ENCODE assay signal across 17 cellular contexts in the genomic region with DNA sequence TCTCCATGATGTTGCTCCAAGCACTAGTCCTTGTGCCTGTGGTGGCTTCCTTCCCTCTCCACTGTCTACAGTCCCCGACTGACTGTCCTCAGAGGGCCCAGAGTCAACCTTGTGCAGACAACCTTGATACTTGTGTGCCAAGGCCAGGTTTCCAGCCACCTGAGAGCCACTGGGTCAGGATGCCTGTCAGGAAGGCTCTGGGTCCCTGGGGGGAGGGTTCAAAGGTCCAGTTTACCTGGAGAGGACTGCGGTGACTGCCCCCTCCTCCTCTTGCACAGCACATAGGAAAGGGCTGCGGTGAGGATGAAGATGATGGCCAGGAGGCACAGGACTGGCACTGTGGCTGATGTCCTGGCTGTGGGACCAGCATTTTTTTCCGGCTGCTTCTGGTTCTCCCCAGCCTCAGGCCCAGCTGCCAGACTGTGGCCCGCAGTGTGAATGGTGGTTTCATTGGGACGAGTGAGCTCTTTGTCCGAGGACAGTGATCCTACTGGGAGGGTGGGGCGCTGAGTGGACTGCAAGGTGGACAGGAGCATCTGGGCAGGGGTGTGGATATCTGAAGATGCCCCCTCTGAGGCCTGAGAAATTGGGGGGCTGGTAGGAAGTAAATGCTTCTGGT. TPM values are rescaled to one million over a fixed set of nuclear protein-coding genes. Genes with fewer than 3 reads are reported as not detected.
A peak's percentile ranks its signal among the peaks of the same experiment; 100 is the strongest.
DNase-seq lines count a peak whose midpoint lies in the region; ATAC-seq and TF ChIP-seq lines count a peak whose summit lies in the region.
"Had no signal": no experiment of that assay in that cellular context is flagged by ENCODE, and none has a peak within 500 bp of the region (broad histone marks: within the 10 kb centered on the region; RNA-seq: fewer than 3 reads in every experiment).

No MANE protein-coding gene starts in this region.

- H3K4me3 Mint-ChIP-seq in natural killer cell treated with Interleukin-12 subunit alpha and Interleukin-12 subunit beta and Interleukin-15 and Interleukin-18, amount 100 ng/mL, for 72 hours = no peak overlapping the region
- H3K4me3 Mint-ChIP-seq in natural killer cell = no peak overlapping the region
- no peak overlapping the region for H3K4me3 Mint-ChIP-seq in stimulated activated effector memory CD8-positive, alpha-beta T cell treated with anti-CD3 and anti-CD28 coated beads, Interleukin-12 subunit alpha, Interleukin-12 subunit beta, amount 100 ng/mL, for 72 hours
- H3K4me3 Mint-ChIP-seq in T-helper 2 cell treated with Interferon-gamma antibody and Interleukin-4, amounts not matched to agents 5 μg/mL and 100 μg/mL, for 36 hours = no peak overlapping the region
- H3K4me3 Mint-ChIP-seq in neural progenitor cell = no peak overlapping the region
- H3K4me3 Mint-ChIP-seq: GM23338 had no signal

- DNase-seq in natural killer cell treated with Interleukin-12 subunit alpha and Interleukin-12 subunit beta and Interleukin-15 and Interleukin-18, amount 100 ng/mL, for 72 hours (ENCODE audit: low spot score) = no peak
- DNase-seq in natural killer cell = no peak
- DNase-seq in lower lobe of right lung = peak; percentile 30
- no peak for DNase-seq in stimulated activated effector memory CD8-positive, alpha-beta T cell treated with anti-CD3 and anti-CD28 coated beads, Interleukin-12 subunit alpha, Interleukin-12 subunit beta, amount 100 ng/mL, for 72 hours (ENCODE audit: low spot score in 2 of 2)
- no peak for DNase-seq in T-helper 2 cell treated with Interferon-gamma antibody and Interleukin-4, amounts not matched to agents 5 μg/mL and 100 μg/mL, for 36 hours (ENCODE audit: low spot score)
- no peak for DNase-seq in NOMO-1 treated with dmso at 0.1 percent for 144 hours (lab: John Stamatoyannopoulos, UW; ENCODE audit: unreplicated experiment)
- no peak for DNase-seq in neural progenitor cell (ENCODE audit: low spot score)
- DNase-seq in osteoblast (ENCODE audit: insufficient read length, low spot score, missing footprints) = no peak
- DNase-seq: KG1, NCI-H1436, NCI-H2029 treated with DMSO at 0.1 percent for 48 hours, NCI-H748 treated with DMSO at 0.1 percent for 48 hours, PC-3 had no signal

- TF ChIP-seq CTCF in natural killer cell (IDR thresholded peaks at IDR 0.05) (no peak), lower lobe of right lung (IDR thresholded peaks at IDR 0.05) (no peak), neural progenitor cell (IDR thresholded peaks at IDR 0.05) (no peak), osteoblast (IDR thresholded peaks at IDR 0.05; ENCODE audit: extremely low read depth, low read depth, low read length) (no peak)

- intact Hi-C loops in natural killer cell (cut with micrococcal nuclease) = no loop called here
- intact Hi-C loops in lower lobe of right lung (cut with DNase I) = loop anchor here (10.0 kb wide), 1 partner anchor 50 kb away; the partner anchor contains the start of genes GLTPD2 and VMO1

- peaks cover 8 to 17% of the 10 kb centered on the region in 2 donors for H3K27me3 Mint-ChIP-seq in natural killer cell treated with Interleukin-12 subunit alpha and Interleukin-12 subunit beta and Interleukin-15 and Interleukin-18, amount 100 ng/mL, for 72 hours
- peaks cover 10 to 16% of the 10 kb centered on the region in 2 donors for H3K27me3 Mint-ChIP-seq in natural killer cell (ENCODE audit: low read depth in 2 of 2)
- peaks cover 17% of the 10 kb centered on the region for H3K27me3 Mint-ChIP-seq in T-helper 2 cell treated with Interferon-gamma antibody and Interleukin-4, amounts not matched to agents 5 μg/mL and 100 μg/mL, for 36 hours (ENCODE audit: low read depth)
- peaks cover 37% of the 10 kb centered on the region for H3K27me3 Mint-ChIP-seq in neural progenitor cell (ENCODE audit: insufficient read depth, low read depth)

- peaks cover 47 to 51% of the 10 kb centered on the region in 2 donors for H3K4me1 Mint-ChIP-seq in natural killer cell treated with Interleukin-12 subunit alpha and Interleukin-12 subunit beta and Interleukin-15 and Interleukin-18, amount 100 ng/mL, for 72 hours (ENCODE audit: low read depth in 2 of 2)
- H3K4me1 Mint-ChIP-seq in natural killer cell = peaks cover 21 to 25% of the 10 kb centered on the region in 2 donors
- H3K4me1 Mint-ChIP-seq in stimulated activated effector memory CD8-positive, alpha-beta T cell treated with anti-CD3 and anti-CD28 coated beads, Interleukin-12 subunit alpha, Interleukin-12 subunit beta, amount 100 ng/mL, for 72 hours = peaks cover 32% of the 10 kb centered on the region
- peaks cover 32% of the 10 kb centered on the region for H3K4me1 Mint-ChIP-seq in T-helper 2 cell treated with Interferon-gamma antibody and Interleukin-4, amounts not matched to agents 5 μg/mL and 100 μg/mL, for 36 hours (ENCODE audit: low read depth)
- peaks cover 14% of the 10 kb centered on the region for H3K4me1 Mint-ChIP-seq in neural progenitor cell

- peak overlapping the region; percentile 62 to 63 for H3K27ac Mint-ChIP-seq in natural killer cell treated with Interleukin-12 subunit alpha and Interleukin-12 subunit beta and Interleukin-15 and Interleukin-18, amount 100 ng/mL, for 72 hours
- H3K27ac Mint-ChIP-seq in natural killer cell (no peak overlapping the region), neural progenitor cell (no peak overlapping the region)
- H3K27ac Mint-ChIP-seq in stimulated activated effector memory CD8-positive, alpha-beta T cell treated with anti-CD3 and anti-CD28 coated beads, Interleukin-12 subunit alpha, Interleukin-12 subunit beta, amount 100 ng/mL, for 72 hours = peak overlapping the region; percentile 44
- no peak overlapping the region for H3K27ac Mint-ChIP-seq in T-helper 2 cell treated with Interferon-gamma antibody and Interleukin-4, amounts not matched to agents 5 μg/mL and 100 μg/mL, for 36 hours
- H3K27ac Mint-ChIP-seq: GM23338 had no signal

- H3K9ac ChIP-seq in neural progenitor cell = no peak overlapping the region

- H3K27ac ChIP-seq in lower lobe of right lung (no peak overlapping the region), neural progenitor cell (no peak overlapping the region), osteoblast (ENCODE audit: low read depth, low read length) (no peak overlapping the region)
- H3K27ac ChIP-seq: 22Rv1 had no signal

- no peak for ATAC-seq in natural killer cell treated with Interleukin-12 subunit alpha and Interleukin-12 subunit beta and Interleukin-15 and Interleukin-18, amount 100 ng/mL, for 72 hours
- ATAC-seq in natural killer cell (no peak), lower lobe of right lung (no peak)
- no peak for ATAC-seq in stimulated activated effector memory CD8-positive, alpha-beta T cell treated with anti-CD3 and anti-CD28 coated beads, Interleukin-12 subunit alpha, Interleukin-12 subunit beta, amount 100 ng/mL, for 72 hours
- ATAC-seq: GM23338, PC-3 had no signal

- H3K27me3 ChIP-seq in lower lobe of right lung (ENCODE audit: low read depth) = no peaks in the 10 kb centered on the region
- H3K27me3 ChIP-seq in neural progenitor cell = peaks cover 53% of the 10 kb centered on the region
- H3K27me3 ChIP-seq in osteoblast (ENCODE audit: insufficient read depth, low read length) = peaks cover 8% of the 10 kb centered on the region

- no peak overlapping the region for H3K4me2 ChIP-seq in neural progenitor cell
- H3K4me2 ChIP-seq in osteoblast (ENCODE audit: insufficient read depth, low read length) = no peak overlapping the region
- H3K4me2 ChIP-seq: GM23338 had no signal

- no peaks in the 10 kb centered on the region for H3K79me2 ChIP-seq in neural progenitor cell (ENCODE audit: low read depth)
- H3K79me2 ChIP-seq in osteoblast (ENCODE audit: insufficient read depth, low read length) = no peaks in the 10 kb centered on the region

- H2AFZ ChIP-seq in neural progenitor cell (replicated peaks) (no peak overlapping the region), osteoblast (ENCODE audit: low read length) (no peak overlapping the region)
- H2AFZ ChIP-seq: GM23338 had no signal

- peaks cover 15% of the 10 kb centered on the region for H3K36me3 Mint-ChIP-seq in natural killer cell treated with Interleukin-12 subunit alpha and Interleukin-12 subunit beta and Interleukin-15 and Interleukin-18, amount 100 ng/mL, for 72 hours
- H3K36me3 Mint-ChIP-seq in natural killer cell = no peaks in the 10 kb centered on the region
- H3K36me3 Mint-ChIP-seq in stimulated activated effector memory CD8-positive, alpha-beta T cell treated with anti-CD3 and anti-CD28 coated beads, Interleukin-12 subunit alpha, Interleukin-12 subunit beta, amount 100 ng/mL, for 72 hours = peaks cover 8% of the 10 kb centered on the region
- H3K36me3 Mint-ChIP-seq in T-helper 2 cell treated with Interferon-gamma antibody and Interleukin-4, amounts not matched to agents 5 μg/mL and 100 μg/mL, for 36 hours (ENCODE audit: low read depth) = peaks cover 3% of the 10 kb centered on the region
- H3K36me3 Mint-ChIP-seq in neural progenitor cell = no peaks in the 10 kb centered on the region

- H3K4me1 ChIP-seq in lower lobe of right lung = peaks cover 50% of the 10 kb centered on the region
- peaks cover 3% of the 10 kb centered on the region for H3K4me1 ChIP-seq in neural progenitor cell
- H3K4me1 ChIP-seq in osteoblast (ENCODE audit: insufficient read depth, low read length) = peaks cover 25% of the 10 kb centered on the region

- H3K9me3 ChIP-seq in lower lobe of right lung (no peaks in the 10 kb centered on the region), neural progenitor cell (ENCODE audit: low read depth) (no peaks in the 10 kb centered on the region), osteoblast (ENCODE audit: low read depth, low read length) (no peaks in the 10 kb centered on the region)

- peaks cover 6% of the 10 kb centered on the region for H3F3A ChIP-seq in neural progenitor cell (ENCODE audit: low read depth)

- H3K4me3 ChIP-seq in lower lobe of right lung (no peak overlapping the region), neural progenitor cell (no peak overlapping the region), osteoblast (ENCODE audit: insufficient read depth, low read length) (no peak overlapping the region)
- H3K4me3 ChIP-seq: GM23338 had no signal

- peaks cover 27% of the 10 kb centered on the region for H3K36me3 ChIP-seq in lower lobe of right lung
- no peaks in the 10 kb centered on the region for H3K36me3 ChIP-seq in neural progenitor cell
- H3K36me3 ChIP-seq in osteoblast (ENCODE audit: insufficient read depth, low read length) = no peaks in the 10 kb centered on the region

- peaks cover 20% of the 10 kb centered on the region for H4K20me1 ChIP-seq in neural progenitor cell (ENCODE audit: low read depth)
- no peaks in the 10 kb centered on the region for H4K20me1 ChIP-seq in osteoblast (ENCODE audit: insufficient read depth, low read length)

- H3K9me3 Mint-ChIP-seq in natural killer cell treated with Interleukin-12 subunit alpha and Interleukin-12 subunit beta and Interleukin-15 and Interleukin-18, amount 100 ng/mL, for 72 hours = no peaks in the 10 kb centered on the region
- H3K9me3 Mint-ChIP-seq in natural killer cell (no peaks in the 10 kb centered on the region), neural progenitor cell (no peaks in the 10 kb centered on the region)
- H3K9me3 Mint-ChIP-seq in stimulated activated effector memory CD8-positive, alpha-beta T cell treated with anti-CD3 and anti-CD28 coated beads, Interleukin-12 subunit alpha, Interleukin-12 subunit beta, amount 100 ng/mL, for 72 hours = no peaks in the 10 kb centered on the region
- H3K9me3 Mint-ChIP-seq in T-helper 2 cell treated with Interferon-gamma antibody and Interleukin-4, amounts not matched to agents 5 μg/mL and 100 μg/mL, for 36 hours = no peaks in the 10 kb centered on the region
- H3K9me3 Mint-ChIP-seq: CD8-positive, alpha-beta memory T cell; GM23338 had no signal

RNA-seq across cellular contexts. Expression of gene MED11, which starts 3.7 kb away (rescaled TPM):
- 10 to 100 TPM; 27.2 to 34.6 TPM for total RNA-seq in natural killer cell treated with Interleukin-12 subunit alpha and Interleukin-12 subunit beta and Interleukin-15 and Interleukin-18, amount 100 ng/mL, for 72 hours
- 10 to 100 TPM in 2 of 3 donors, 1 to 10 TPM in 1; 9.1 to 15.0 (median 10.5) TPM for total RNA-seq in natural killer cell
- 22.9 TPM for total RNA-seq in lower lobe of right lung
- 27.3 and 31.6 TPM in 2 replicates for total RNA-seq in neural progenitor cell (ENCODE audit: low replicate concordance)
- total RNA-seq in osteoblast = 11.2 and 13.0 TPM in 2 replicates

RNA-seq across cellular contexts. Expression of gene ZMYND15, which starts 4.7 kb away (rescaled TPM):
- 1 to 10 TPM; 1.0 to 2.3 TPM for total RNA-seq in natural killer cell treated with Interleukin-12 subunit alpha and Interleukin-12 subunit beta and Interleukin-15 and Interleukin-18, amount 100 ng/mL, for 72 hours
- total RNA-seq in natural killer cell = 1 to 10 TPM in 1 of 3 donors, under 1 TPM in 2; 0.52 to 3.5 (median 0.93) TPM
- 13.3 TPM for total RNA-seq in lower lobe of right lung
- not detected in 2 replicates for total RNA-seq in neural progenitor cell (ENCODE audit: low replicate concordance)
- total RNA-seq in osteoblast = 0.59 and 1.4 TPM in 2 replicates
- total RNA-seq: SK-MEL-5 had no signal

RNA-seq across cellular contexts. Expression of gene CXCL16, which starts 4.8 kb away (rescaled TPM):
- 10 to 100 TPM; 22.6 to 46.3 TPM for total RNA-seq in natural killer cell treated with Interleukin-12 subunit alpha and Interleukin-12 subunit beta and Interleukin-15 and Interleukin-18, amount 100 ng/mL, for 72 hours
- 10 to 100 TPM in 2 of 3 donors, 1 to 10 TPM in 1; 4.0 to 31.8 (median 16.0) TPM for total RNA-seq in natural killer cell
- total RNA-seq in lower lobe of right lung = 249 TPM
- total RNA-seq in neural progenitor cell (ENCODE audit: low replicate concordance) = 0.21 and 0.43 TPM in 2 replicates
- 5.9 and 11.2 TPM in 2 replicates for total RNA-seq in osteoblast

RNA-seq across cellular contexts. Expression of gene ARRB2, which starts 24.5 kb away (rescaled TPM):
- 100 to 1,000 TPM; 834 to 935 TPM for total RNA-seq in natural killer cell treated with Interleukin-12 subunit alpha and Interleukin-12 subunit beta and Interleukin-15 and Interleukin-18, amount 100 ng/mL, for 72 hours
- total RNA-seq in natural killer cell (100 to 1,000 TPM; 314 to 374 (median 335) TPM), lower lobe of right lung (201 TPM), neural progenitor cell (ENCODE audit: low replicate concordance) (33.3 and 64.9 TPM in 2 replicates), osteoblast (6.2 and 8.7 TPM in 2 replicates)

RNA-seq across cellular contexts. Expression of gene PELP1, which starts 31.0 kb away (rescaled TPM):
- total RNA-seq in natural killer cell treated with Interleukin-12 subunit alpha and Interleukin-12 subunit beta and Interleukin-15 and Interleukin-18, amount 100 ng/mL, for 72 hours = 100 to 1,000 TPM in 1 of 2 donors, 10 to 100 TPM in 1; 76.9 to 161 TPM
- total RNA-seq in natural killer cell (10 to 100 TPM; 32.3 to 45.8 (median 43.5) TPM), lower lobe of right lung (37.4 TPM), neural progenitor cell (ENCODE audit: low replicate concordance) (22.4 and 38.1 TPM in 2 replicates), osteoblast (18.6 and 19.9 TPM in 2 replicates)

Comparison
In these comparisons a context has a peak if more than half of its experiments do, and no peak if none do; other contexts are left out.
1. H3K27ac Mint-ChIP-seq: peak in natural killer cell treated with Interleukin-12 subunit alpha and Interleukin-12 subunit beta and Interleukin-15 and Interleukin-18, amount 100 ng/mL, for 72 hours (2 of 2) and stimulated activated effector memory CD8-positive, alpha-beta T cell treated with anti-CD3 and anti-CD28 coated beads, Interleukin-12 subunit alpha, Interleukin-12 subunit beta, amount 100 ng/mL, for 72 hours (single experiment); none in natural killer cell (0 of 2), T-helper 2 cell treated with Interferon-gamma antibody and Interleukin-4, amounts not matched to agents 5 μg/mL and 100 μg/mL, for 36 hours (single experiment) and neural progenitor cell (single experiment).